34 cellular contexts compared by ENCODE assay signal in the genomic region with DNA sequence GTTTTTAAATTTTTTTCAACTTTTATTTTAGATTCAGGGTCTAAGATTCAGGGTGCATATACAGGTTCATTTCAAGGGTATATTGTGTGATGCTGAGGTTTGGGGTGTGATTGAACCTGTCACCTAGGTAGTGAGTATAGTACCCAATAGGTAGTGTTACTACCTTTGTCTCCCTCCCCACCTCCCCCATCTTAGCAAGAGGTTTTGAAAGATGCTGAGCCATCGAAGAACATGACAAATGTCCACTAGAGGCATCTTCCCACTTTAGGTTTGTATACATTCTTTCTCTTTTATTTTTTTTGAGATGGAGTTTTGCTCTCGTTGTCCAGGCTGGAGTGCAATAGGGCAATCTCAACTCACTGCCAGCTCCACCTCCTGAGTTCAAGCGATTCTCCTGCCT. TPM values are rescaled to one million over a fixed set of nuclear protein-coding genes. Genes with fewer than 3 reads are reported as not detected.
"Had no signal": no experiment of that assay in that cellular context is flagged by ENCODE, and none has a peak within 500 bp of the region (broad histone marks: within the 10 kb centered on the region; RNA-seq: fewer than 3 reads in every experiment).

No MANE protein-coding gene starts in this region.

- H3K27ac Mint-ChIP-seq: activated B cell treated with CpG ODN at 0.5 μM for 24 hours; activated CD4-positive, alpha-beta T cell treated with anti-CD3 and anti-CD28 coated beads, Interleukin-2, amount 10 ng/mL, durations not matched to agents 24 days and 14 days; activated CD8-positive, alpha-beta memory T cell treated with anti-CD3 and anti-CD28 coated beads, Interleukin-2, amount 10 ng/mL, durations not matched to agents 7 days and 5 days; activated naive CD4-positive, alpha-beta T cell treated with anti-CD3 and anti-CD28 coated beads, Interleukin-2, amount 50 U/mL, for 72 hours; activated naive CD8-positive, alpha-beta T cell treated with anti-CD3 and anti-CD28 coated beads, Interleukin-2, amount 50 U/mL, for 24 hours; activated T-cell treated with anti-CD3 and anti-CD28 coated beads, Interleukin-2, amount 50 U/mL, for 24 hours; activated T-helper 1 cell treated with anti-CD3 and anti-CD28 coated beads, Interleukin-12 subunit alpha, Interleukin-12 subunit beta, Interleukin-2, Interleukin-4 antibody, amounts not matched to agents 30 ng/mL and 10 ng/mL and 1 ng/mL, durations not matched to agents 14 hours and 24 hours and 36 hours had no signal

- H3K4me3 ChIP-seq: cardiac muscle cell, MG63, SJSA1 had no signal

- H3K27ac ChIP-seq: brain microvascular endothelial cell, cardiac muscle cell, SJSA1 had no signal

- H3K9me3 Mint-ChIP-seq: activated B cell treated with CpG ODN at 0.5 μM for 24 hours; activated CD4-positive, alpha-beta T cell treated with anti-CD3 and anti-CD28 coated beads, Interleukin-2, amount 10 ng/mL, durations not matched to agents 24 days and 14 days; activated naive CD4-positive, alpha-beta T cell treated with anti-CD3 and anti-CD28 coated beads, Interleukin-2, amount 50 U/mL, for 72 hours; activated naive CD8-positive, alpha-beta T cell treated with anti-CD3 and anti-CD28 coated beads, Interleukin-2, amount 50 U/mL, for 24 hours; activated T-cell treated with anti-CD3 and anti-CD28 coated beads, Interleukin-2, amount 50 U/mL, for 24 hours; activated T-helper 1 cell treated with anti-CD3 and anti-CD28 coated beads, Interleukin-12 subunit alpha, Interleukin-12 subunit beta, Interleukin-2, Interleukin-4 antibody, amounts not matched to agents 30 ng/mL and 10 ng/mL and 1 ng/mL, durations not matched to agents 14 hours and 24 hours and 36 hours had no signal

- ATAC-seq: activated CD8-positive, alpha-beta memory T cell treated with anti-CD3 and anti-CD28 coated beads, Interleukin-2, amount 10 ng/mL, durations not matched to agents 7 days and 5 days; activated naive CD4-positive, alpha-beta T cell treated with anti-CD3 and anti-CD28 coated beads, Interleukin-2, amount 50 U/mL, for 72 hours; activated naive CD8-positive, alpha-beta T cell treated with anti-CD3 and anti-CD28 coated beads, Interleukin-2, amount 50 U/mL, for 24 hours; PC-3 had no signal

- H3K36me3 Mint-ChIP-seq: activated CD8-positive, alpha-beta memory T cell treated with anti-CD3 and anti-CD28 coated beads, Interleukin-2, amount 10 ng/mL, durations not matched to agents 7 days and 5 days; activated naive CD4-positive, alpha-beta T cell treated with anti-CD3 and anti-CD28 coated beads, Interleukin-2, amount 50 U/mL, for 72 hours had no signal

- H3K4me1 Mint-ChIP-seq: activated B cell treated with CpG ODN at 0.5 μM for 24 hours; activated CD4-positive, alpha-beta T cell treated with anti-CD3 and anti-CD28 coated beads, Interleukin-2, amount 10 ng/mL, durations not matched to agents 24 days and 14 days; activated CD8-positive, alpha-beta memory T cell treated with anti-CD3 and anti-CD28 coated beads, Interleukin-2, amount 10 ng/mL, durations not matched to agents 7 days and 5 days; activated naive CD8-positive, alpha-beta T cell treated with anti-CD3 and anti-CD28 coated beads, Interleukin-2, amount 50 U/mL, for 24 hours had no signal

- FAIRE-seq: astrocyte, colon, RCC 7860, TTC549 had no signal

- H3K36me3 ChIP-seq: brain microvascular endothelial cell, cardiac muscle cell, MG63, SJSA1 had no signal

- H3K4me1 ChIP-seq: SJSA1 had no signal

- H3K9me3 ChIP-seq: MG63, SJSA1 had no signal

- H3K27me3 Mint-ChIP-seq: activated B cell treated with CpG ODN at 0.5 μM for 24 hours had no signal

- H3K4me3 Mint-ChIP-seq: activated B cell treated with CpG ODN at 0.5 μM for 24 hours; activated CD4-positive, alpha-beta T cell treated with anti-CD3 and anti-CD28 coated beads, Interleukin-2, amount 10 ng/mL, durations not matched to agents 24 days and 14 days; activated CD8-positive, alpha-beta memory T cell treated with anti-CD3 and anti-CD28 coated beads, Interleukin-2, amount 10 ng/mL, durations not matched to agents 7 days and 5 days; activated naive CD8-positive, alpha-beta T cell treated with anti-CD3 and anti-CD28 coated beads, Interleukin-2, amount 50 U/mL, for 24 hours; activated T-cell treated with anti-CD3 and anti-CD28 coated beads, Interleukin-2, amount 50 U/mL, for 24 hours; activated T-helper 1 cell treated with anti-CD3 and anti-CD28 coated beads, Interleukin-12 subunit alpha, Interleukin-12 subunit beta, Interleukin-2, Interleukin-4 antibody, amounts not matched to agents 30 ng/mL and 10 ng/mL and 1 ng/mL, durations not matched to agents 14 hours and 24 hours and 36 hours had no signal

- H3K27me3 ChIP-seq: brain microvascular endothelial cell, cardiac muscle cell, MG63 had no signal

- DNase-seq: activated B cell treated with CpG ODN at 0.5 μM for 24 hours; activated CD4-positive, alpha-beta T cell treated with anti-CD3 and anti-CD28 coated beads for 1 hour; activated CD4-positive, alpha-beta T cell treated with anti-CD3 and anti-CD28 coated beads, Interleukin-2, amount 10 ng/mL, durations not matched to agents 24 days and 14 days; activated CD4-positive, alpha-beta T cell treated with anti-CD3 and anti-CD28 coated beads, Interleukin-2, amount 50 U/mL, for 48 hours; activated CD8-positive, alpha-beta memory T cell treated with anti-CD3 and anti-CD28 coated beads, Interleukin-2, amount 10 ng/mL, durations not matched to agents 7 days and 5 days; activated effector memory CD4-positive, alpha-beta T cell treated with Interleukin-2 at 50 U/mL for 16 hours; activated naive CD4-positive, alpha-beta T cell; activated naive CD8-positive, alpha-beta T cell treated with anti-CD3 and anti-CD28 coated beads, Interleukin-2, amount 50 U/mL, for 24 hours; activated T-cell treated with anti-CD3 and anti-CD28 coated beads, Interleukin-2, amount 50 U/mL, for 24 hours; amygdala; brain microvascular endothelial cell; cerebellar nuclear complex; KG1; MG63; NCI-H1105 treated with DMSO at 0.1 percent for 48 hours; NCI-H1436 treated with DMSO at 0.1 percent for 48 hours; NCI-H187; NCI-H2081; NCI-H446; NCI-H524; NCI-H748 treated with DMSO at 0.1 percent for 48 hours; SHP77; T-helper 2 cell; T1000 had no signal

RNA-seq across cellular contexts. Expression of a gene that starts 0.9 kb away (rescaled TPM):
- total RNA-seq: activated B cell treated with CpG ODN at 0.5 μM for 24 hours; activated CD4-positive, alpha-beta T cell treated with anti-CD3 and anti-CD28 coated beads, Interleukin-2, amount 10 ng/mL, durations not matched to agents 24 days and 14 days; activated CD8-positive, alpha-beta memory T cell treated with anti-CD3 and anti-CD28 coated beads, Interleukin-2, amount 10 ng/mL, durations not matched to agents 7 days and 5 days; activated naive CD4-positive, alpha-beta T cell treated with anti-CD3 and anti-CD28 coated beads, Interleukin-2, amount 50 U/mL, for 72 hours; activated T-helper 1 cell treated with anti-CD3 and anti-CD28 coated beads, Interleukin-12 subunit alpha, Interleukin-12 subunit beta, Interleukin-2, Interleukin-4 antibody, amounts not matched to agents 30 ng/mL and 10 ng/mL and 1 ng/mL, durations not matched to agents 14 hours and 24 hours and 36 hours; LHCN-M2; PC-3; SJSA1 had no signal
- polyA plus RNA-seq: cardiac muscle cell had no signal
